1 cellular context compared by ENCODE assay signal in the genomic region with DNA sequence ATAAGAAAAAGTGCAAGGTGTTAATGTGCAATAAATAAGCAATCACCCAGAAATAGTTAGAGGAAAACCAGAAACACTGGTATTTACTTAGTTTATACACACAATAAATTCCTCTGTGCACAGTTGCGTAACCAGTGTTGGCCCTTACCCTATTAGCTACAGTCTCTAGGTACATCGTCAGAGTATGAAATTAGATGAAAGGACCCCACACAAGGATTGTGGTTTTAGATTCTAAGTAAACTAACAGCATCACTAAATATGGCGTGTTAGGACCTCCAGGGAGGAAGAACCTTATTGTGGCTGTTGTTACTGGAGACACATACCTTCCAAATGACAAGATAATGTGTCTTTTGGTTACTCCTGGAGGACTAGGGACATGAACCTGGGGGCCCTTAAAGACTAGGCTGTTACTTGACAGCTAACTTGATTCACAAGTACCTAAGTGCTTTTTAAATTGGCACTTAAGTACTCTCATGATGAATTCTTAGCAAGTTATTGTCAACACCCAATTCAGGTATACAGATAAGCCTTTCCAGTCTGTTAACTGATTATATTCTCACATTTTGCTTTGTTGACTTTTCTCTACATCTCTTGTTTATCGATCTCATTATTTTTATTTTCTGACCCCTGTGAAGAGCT.
A peak's percentile ranks its signal among the peaks of the same experiment; 100 is the strongest.
TF ChIP-seq lines count a peak whose summit lies in the region.

No MANE protein-coding gene starts in this region.

TF ChIP-seq in HepG2, 621 proteins besides CTCF, POLR2A, EP300 and RAD21 (continued from another document and continues in another):
- no peak for TF ChIP-seq MTERF4 (CRISPR knock-in tag; IDR thresholded peaks at IDR 0.05)
- TF ChIP-seq, protein P1, sequence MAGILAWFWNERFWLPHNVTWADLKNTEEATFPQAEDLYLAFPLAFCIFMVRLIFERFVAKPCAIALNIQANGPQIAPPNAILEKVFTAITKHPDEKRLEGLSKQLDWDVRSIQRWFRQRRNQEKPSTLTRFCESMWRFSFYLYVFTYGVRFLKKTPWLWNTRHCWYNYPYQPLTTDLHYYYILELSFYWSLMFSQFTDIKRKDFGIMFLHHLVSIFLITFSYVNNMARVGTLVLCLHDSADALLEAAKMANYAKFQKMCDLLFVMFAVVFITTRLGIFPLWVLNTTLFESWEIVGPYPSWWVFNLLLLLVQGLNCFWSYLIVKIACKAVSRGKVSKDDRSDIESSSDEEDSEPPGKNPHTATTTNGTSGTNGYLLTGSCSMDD (CRISPR knock-in tag; IDR thresholded peaks at IDR 0.05) = no peak
- no peak for TF ChIP-seq STAG1 (CRISPR knock-in tag; IDR thresholded peaks at IDR 0.05)
- TF ChIP-seq ZNF615 (CRISPR knock-in tag; IDR thresholded peaks at IDR 0.05; ENCODE audit: borderline replicate concordance) = no peak
- TF ChIP-seq FIP1L1 (IDR thresholded peaks at IDR 0.05; ENCODE audit: borderline replicate concordance, insufficient read depth, low read depth, low read length) = no peak
- TF ChIP-seq, protein P2, sequence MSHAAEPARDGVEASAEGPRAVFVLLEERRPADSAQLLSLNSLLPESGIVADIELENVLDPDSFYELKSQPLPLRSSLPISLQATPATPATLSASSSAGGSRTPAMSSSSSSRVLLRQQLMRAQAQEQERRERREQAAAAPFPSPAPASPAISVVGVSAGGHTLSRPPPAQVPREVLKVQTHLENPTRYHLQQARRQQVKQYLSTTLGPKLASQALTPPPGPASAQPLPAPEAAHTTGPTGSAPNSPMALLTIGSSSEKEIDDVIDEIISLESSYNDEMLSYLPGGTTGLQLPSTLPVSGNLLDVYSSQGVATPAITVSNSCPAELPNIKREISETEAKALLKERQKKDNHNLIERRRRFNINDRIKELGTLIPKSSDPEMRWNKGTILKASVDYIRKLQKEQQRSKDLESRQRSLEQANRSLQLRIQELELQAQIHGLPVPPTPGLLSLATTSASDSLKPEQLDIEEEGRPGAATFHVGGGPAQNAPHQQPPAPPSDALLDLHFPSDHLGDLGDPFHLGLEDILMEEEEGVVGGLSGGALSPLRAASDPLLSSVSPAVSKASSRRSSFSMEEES (CRISPR knock-in tag; IDR thresholded peaks at IDR 0.05) = no peak
- TF ChIP-seq ATAD3A (CRISPR knock-in tag; IDR thresholded peaks at IDR 0.05) = no peak
- no peak for TF ChIP-seq ZNF362 (CRISPR knock-in tag; IDR thresholded peaks at IDR 0.05; ENCODE audit: borderline replicate concordance)
- TF ChIP-seq ZNF639 (CRISPR knock-in tag; conservative IDR thresholded peaks at IDR 0.05) = no peak
- TF ChIP-seq, protein P3, sequence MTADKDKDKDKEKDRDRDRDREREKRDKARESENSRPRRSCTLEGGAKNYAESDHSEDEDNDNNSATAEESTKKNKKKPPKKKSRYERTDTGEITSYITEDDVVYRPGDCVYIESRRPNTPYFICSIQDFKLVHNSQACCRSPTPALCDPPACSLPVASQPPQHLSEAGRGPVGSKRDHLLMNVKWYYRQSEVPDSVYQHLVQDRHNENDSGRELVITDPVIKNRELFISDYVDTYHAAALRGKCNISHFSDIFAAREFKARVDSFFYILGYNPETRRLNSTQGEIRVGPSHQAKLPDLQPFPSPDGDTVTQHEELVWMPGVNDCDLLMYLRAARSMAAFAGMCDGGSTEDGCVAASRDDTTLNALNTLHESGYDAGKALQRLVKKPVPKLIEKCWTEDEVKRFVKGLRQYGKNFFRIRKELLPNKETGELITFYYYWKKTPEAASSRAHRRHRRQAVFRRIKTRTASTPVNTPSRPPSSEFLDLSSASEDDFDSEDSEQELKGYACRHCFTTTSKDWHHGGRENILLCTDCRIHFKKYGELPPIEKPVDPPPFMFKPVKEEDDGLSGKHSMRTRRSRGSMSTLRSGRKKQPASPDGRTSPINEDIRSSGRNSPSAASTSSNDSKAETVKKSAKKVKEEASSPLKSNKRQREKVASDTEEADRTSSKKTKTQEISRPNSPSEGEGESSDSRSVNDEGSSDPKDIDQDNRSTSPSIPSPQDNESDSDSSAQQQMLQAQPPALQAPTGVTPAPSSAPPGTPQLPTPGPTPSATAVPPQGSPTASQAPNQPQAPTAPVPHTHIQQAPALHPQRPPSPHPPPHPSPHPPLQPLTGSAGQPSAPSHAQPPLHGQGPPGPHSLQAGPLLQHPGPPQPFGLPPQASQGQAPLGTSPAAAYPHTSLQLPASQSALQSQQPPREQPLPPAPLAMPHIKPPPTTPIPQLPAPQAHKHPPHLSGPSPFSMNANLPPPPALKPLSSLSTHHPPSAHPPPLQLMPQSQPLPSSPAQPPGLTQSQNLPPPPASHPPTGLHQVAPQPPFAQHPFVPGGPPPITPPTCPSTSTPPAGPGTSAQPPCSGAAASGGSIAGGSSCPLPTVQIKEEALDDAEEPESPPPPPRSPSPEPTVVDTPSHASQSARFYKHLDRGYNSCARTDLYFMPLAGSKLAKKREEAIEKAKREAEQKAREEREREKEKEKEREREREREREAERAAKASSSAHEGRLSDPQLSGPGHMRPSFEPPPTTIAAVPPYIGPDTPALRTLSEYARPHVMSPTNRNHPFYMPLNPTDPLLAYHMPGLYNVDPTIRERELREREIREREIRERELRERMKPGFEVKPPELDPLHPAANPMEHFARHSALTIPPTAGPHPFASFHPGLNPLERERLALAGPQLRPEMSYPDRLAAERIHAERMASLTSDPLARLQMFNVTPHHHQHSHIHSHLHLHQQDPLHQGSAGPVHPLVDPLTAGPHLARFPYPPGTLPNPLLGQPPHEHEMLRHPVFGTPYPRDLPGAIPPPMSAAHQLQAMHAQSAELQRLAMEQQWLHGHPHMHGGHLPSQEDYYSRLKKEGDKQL (CRISPR knock-in tag; IDR thresholded peaks at IDR 0.05; ENCODE audit: low read depth) = no peak
- TF ChIP-seq, protein P4, sequence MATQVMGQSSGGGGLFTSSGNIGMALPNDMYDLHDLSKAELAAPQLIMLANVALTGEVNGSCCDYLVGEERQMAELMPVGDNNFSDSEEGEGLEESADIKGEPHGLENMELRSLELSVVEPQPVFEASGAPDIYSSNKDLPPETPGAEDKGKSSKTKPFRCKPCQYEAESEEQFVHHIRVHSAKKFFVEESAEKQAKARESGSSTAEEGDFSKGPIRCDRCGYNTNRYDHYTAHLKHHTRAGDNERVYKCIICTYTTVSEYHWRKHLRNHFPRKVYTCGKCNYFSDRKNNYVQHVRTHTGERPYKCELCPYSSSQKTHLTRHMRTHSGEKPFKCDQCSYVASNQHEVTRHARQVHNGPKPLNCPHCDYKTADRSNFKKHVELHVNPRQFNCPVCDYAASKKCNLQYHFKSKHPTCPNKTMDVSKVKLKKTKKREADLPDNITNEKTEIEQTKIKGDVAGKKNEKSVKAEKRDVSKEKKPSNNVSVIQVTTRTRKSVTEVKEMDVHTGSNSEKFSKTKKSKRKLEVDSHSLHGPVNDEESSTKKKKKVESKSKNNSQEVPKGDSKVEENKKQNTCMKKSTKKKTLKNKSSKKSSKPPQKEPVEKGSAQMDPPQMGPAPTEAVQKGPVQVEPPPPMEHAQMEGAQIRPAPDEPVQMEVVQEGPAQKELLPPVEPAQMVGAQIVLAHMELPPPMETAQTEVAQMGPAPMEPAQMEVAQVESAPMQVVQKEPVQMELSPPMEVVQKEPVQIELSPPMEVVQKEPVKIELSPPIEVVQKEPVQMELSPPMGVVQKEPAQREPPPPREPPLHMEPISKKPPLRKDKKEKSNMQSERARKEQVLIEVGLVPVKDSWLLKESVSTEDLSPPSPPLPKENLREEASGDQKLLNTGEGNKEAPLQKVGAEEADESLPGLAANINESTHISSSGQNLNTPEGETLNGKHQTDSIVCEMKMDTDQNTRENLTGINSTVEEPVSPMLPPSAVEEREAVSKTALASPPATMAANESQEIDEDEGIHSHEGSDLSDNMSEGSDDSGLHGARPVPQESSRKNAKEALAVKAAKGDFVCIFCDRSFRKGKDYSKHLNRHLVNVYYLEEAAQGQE (IDR thresholded peaks at IDR 0.05; ENCODE audit: borderline replicate concordance in 1 of 2, low read depth in 1 of 2, low read length in 2 of 2) = no peak
- TF ChIP-seq ZNF280D (CRISPR knock-in tag; IDR thresholded peaks at IDR 0.05) = no peak
- TF ChIP-seq, protein P5, sequence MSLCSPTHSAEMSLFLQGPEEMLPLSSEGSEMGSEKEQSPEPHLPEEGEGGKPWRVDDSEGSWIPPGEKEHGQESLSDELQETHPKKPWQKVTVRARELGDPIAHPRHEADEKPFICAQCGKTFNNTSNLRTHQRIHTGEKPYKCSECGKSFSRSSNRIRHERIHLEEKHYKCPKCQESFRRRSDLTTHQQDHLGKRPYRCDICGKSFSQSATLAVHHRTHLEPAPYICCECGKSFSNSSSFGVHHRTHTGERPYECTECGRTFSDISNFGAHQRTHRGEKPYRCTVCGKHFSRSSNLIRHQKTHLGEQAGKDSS (CRISPR knock-in tag; IDR thresholded peaks at IDR 0.05; ENCODE audit: borderline replicate concordance, low read depth) = no peak
- TF ChIP-seq GPN1 (CRISPR knock-in tag; IDR thresholded peaks at IDR 0.05; ENCODE audit: borderline replicate concordance) = no peak
- TF ChIP-seq POGK (CRISPR knock-in tag; conservative IDR thresholded peaks at IDR 0.05) = no peak
- TF ChIP-seq ZFP1 (CRISPR knock-in tag; IDR thresholded peaks at IDR 0.05) = 0 out of 2 replicates have a peak, but pooled peaks have one; percentile 73
- no peak for TF ChIP-seq ZNF441 (CRISPR knock-in tag; IDR thresholded peaks at IDR 0.05; ENCODE audit: borderline replicate concordance)
- TF ChIP-seq, protein P6, sequence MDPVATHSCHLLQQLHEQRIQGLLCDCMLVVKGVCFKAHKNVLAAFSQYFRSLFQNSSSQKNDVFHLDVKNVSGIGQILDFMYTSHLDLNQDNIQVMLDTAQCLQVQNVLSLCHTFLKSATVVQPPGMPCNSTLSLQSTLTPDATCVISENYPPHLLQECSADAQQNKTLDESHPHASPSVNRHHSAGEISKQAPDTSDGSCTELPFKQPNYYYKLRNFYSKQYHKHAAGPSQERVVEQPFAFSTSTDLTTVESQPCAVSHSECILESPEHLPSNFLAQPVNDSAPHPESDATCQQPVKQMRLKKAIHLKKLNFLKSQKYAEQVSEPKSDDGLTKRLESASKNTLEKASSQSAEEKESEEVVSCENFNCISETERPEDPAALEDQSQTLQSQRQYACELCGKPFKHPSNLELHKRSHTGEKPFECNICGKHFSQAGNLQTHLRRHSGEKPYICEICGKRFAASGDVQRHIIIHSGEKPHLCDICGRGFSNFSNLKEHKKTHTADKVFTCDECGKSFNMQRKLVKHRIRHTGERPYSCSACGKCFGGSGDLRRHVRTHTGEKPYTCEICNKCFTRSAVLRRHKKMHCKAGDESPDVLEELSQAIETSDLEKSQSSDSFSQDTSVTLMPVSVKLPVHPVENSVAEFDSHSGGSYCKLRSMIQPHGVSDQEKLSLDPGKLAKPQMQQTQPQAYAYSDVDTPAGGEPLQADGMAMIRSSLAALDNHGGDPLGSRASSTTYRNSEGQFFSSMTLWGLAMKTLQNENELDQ (CRISPR knock-in tag; IDR thresholded peaks at IDR 0.05; ENCODE audit: borderline replicate concordance) = no peak
- no peak for TF ChIP-seq YEATS2 (CRISPR knock-in tag; IDR thresholded peaks at IDR 0.05; ENCODE audit: borderline replicate concordance)
